1 cellular context compared by ENCODE assay signal in genomic region chr1:15186073-15186845, GRCh38.
TF ChIP-seq lines count a peak whose summit lies in the region.

No MANE protein-coding gene starts in this region.

TF ChIP-seq in WTC11, 78 proteins besides CTCF, POLR2A, EP300 and RAD21 (continued from another document):
- no peak for TF ChIP-seq MAX (CRISPR knock-in tag; IDR thresholded peaks at IDR 0.05)
- TF ChIP-seq SP1 (CRISPR knock-in tag; conservative IDR thresholded peaks at IDR 0.05), result 0 out of 2 replicates have a peak, but pooled peaks have one; percentile 31
- TF ChIP-seq MXD4 (CRISPR knock-in tag; IDR thresholded peaks at IDR 0.05; ENCODE audit: borderline replicate concordance), result no peak
- TF ChIP-seq ZNF532 (CRISPR knock-in tag; IDR thresholded peaks at IDR 0.05; ENCODE audit: borderline replicate concordance), result 0 out of 2 replicates have a peak, but pooled peaks have one; percentile 30
- 0 out of 2 replicates have a peak, but pooled peaks have one; percentile 32 for TF ChIP-seq ZNF138 (CRISPR knock-in tag; conservative IDR thresholded peaks at IDR 0.05)
- TF ChIP-seq ZBTB43 (CRISPR knock-in tag; IDR thresholded peaks at IDR 0.05), result 0 out of 2 replicates have a peak, but pooled peaks have one; percentile 21
- TF ChIP-seq FOXP4 (CRISPR knock-in tag; IDR thresholded peaks at IDR 0.05), result no peak
